13 cellular contexts compared by ENCODE assay signal in genomic region chr18:26228562-26229260, GRCh38. TPM values are rescaled to one million over a fixed set of nuclear protein-coding genes. Genes with fewer than 3 reads are reported as not detected.
A peak's percentile ranks its signal among the peaks of the same experiment; 100 is the strongest.
DNase-seq lines count a peak whose midpoint lies in the region; ATAC-seq and TF ChIP-seq lines count a peak whose summit lies in the region.
"Had no signal": no experiment of that assay in that cellular context is flagged by ENCODE, and none has a peak within 500 bp of the region (broad histone marks: within the 10 kb centered on the region; RNA-seq: fewer than 3 reads in every experiment).

No MANE protein-coding gene starts in this region.

- no peak for TF ChIP-seq POLR2A in heart left ventricle (IDR thresholded peaks at IDR 0.05)

- ATAC-seq in WTC11 (no peak), heart left ventricle (no peak), HG02571 (IDR thresholded peaks at IDR 0.05; ENCODE audit: unreplicated experiment) (no peak)
- ATAC-seq in naive thymus-derived CD4-positive, alpha-beta T cell = no peak

- no peaks in the 10 kb centered on the region for H3K9me3 Mint-ChIP-seq in T-helper 2 cell treated with Interferon-gamma antibody and Interleukin-4, amounts not matched to agents 5 μg/mL and 100 μg/mL, for 36 hours
- peaks cover 14% of the 10 kb centered on the region for H3K9me3 Mint-ChIP-seq in WTC11
- peaks cover 0 to 2% (median 0%) of the 10 kb centered on the region in 11 donors for H3K9me3 Mint-ChIP-seq in naive thymus-derived CD4-positive, alpha-beta T cell

- peaks cover 5 to 20% of the 10 kb centered on the region in 2 donors for H3K4me1 ChIP-seq in naive thymus-derived CD4-positive, alpha-beta T cell (ENCODE audit: control insufficient read depth in 2 of 2, insufficient read depth in 2 of 2, low read length in 2 of 2)
- peaks cover 0 to 20% (median 8%) of the 10 kb centered on the region in 12 donors for H3K4me1 ChIP-seq in heart left ventricle

- CTCF ChIA-PET in WTC11 (lab: Charles Lee) = no interaction called here
- CTCF ChIA-PET in naive thymus-derived CD4-positive, alpha-beta T cell (lab: Charles Lee) = no interaction called here

- POLR2A ChIA-PET in WTC11 (lab: Charles Lee) = no interaction called here
- POLR2A ChIA-PET in naive thymus-derived CD4-positive, alpha-beta T cell (lab: Charles Lee) = no interaction called here

- no peaks in the 10 kb centered on the region for H3K9me3 ChIP-seq in naive thymus-derived CD4-positive, alpha-beta T cell (ENCODE audit: control insufficient read depth in 2 of 3, low read length in 3 of 3)
- no peaks in the 10 kb centered on the region for H3K9me3 ChIP-seq in heart left ventricle

- peaks cover 0 to 9% (median 0%) of the 10 kb centered on the region in 3 experiments for H3K36me3 ChIP-seq in naive thymus-derived CD4-positive, alpha-beta T cell (ENCODE audit: control insufficient read depth in 2 of 3, insufficient read depth in 3 of 3, low read length in 3 of 3)
- H3K36me3 ChIP-seq in heart left ventricle = no peaks in the 10 kb centered on the region
- H3K36me3 ChIP-seq: brain microvascular endothelial cell had no signal

- H3K27me3 ChIP-seq in HL-60 (ENCODE audit: insufficient read depth, poor library complexity, severe bottlenecking) (no peaks in the 10 kb centered on the region), heart left ventricle (no peaks in the 10 kb centered on the region)
- no peaks in the 10 kb centered on the region for H3K27me3 ChIP-seq in naive thymus-derived CD4-positive, alpha-beta T cell (ENCODE audit: control insufficient read depth in 2 of 2, insufficient read depth in 2 of 2, low read length in 2 of 2)
- H3K27me3 ChIP-seq: brain microvascular endothelial cell had no signal

- DNase-seq in T-helper 2 cell treated with Interferon-gamma antibody and Interleukin-4, amounts not matched to agents 5 μg/mL and 100 μg/mL, for 36 hours (ENCODE audit: low spot score) = no peak
- no peak for DNase-seq in T-helper 2 cell
- DNase-seq in HL-60 (ENCODE audit: low read depth in 1 of 2, low spot score in 1 of 2) = peak in 1 of 2 experiments; percentile 17
- DNase-seq in WTC11 (ENCODE audit: low spot score) = no peak
- DNase-seq in naive thymus-derived CD4-positive, alpha-beta T cell = no peak
- DNase-seq in heart left ventricle = no peak
- no peak for DNase-seq in NCI-H510A treated with DMSO at 0.1 percent for 48 hours (lab: John Stamatoyannopoulos, UW)
- DNase-seq: brain microvascular endothelial cell; SHP77; stimulated activated CD4-positive, alpha-beta T cell treated with anti-CD3 and anti-CD28 coated beads, Interleukin-12 subunit alpha, Interleukin-12 subunit beta, amount 100 ng/mL, for 4 hours; stimulated activated CD8-positive, alpha-beta memory T cell treated with anti-CD3 and anti-CD28 coated beads, Interleukin-4, amount 100 ng/mL, for 48 hours had no signal

- H3K4me1 Mint-ChIP-seq in T-helper 2 cell treated with Interferon-gamma antibody and Interleukin-4, amounts not matched to agents 5 μg/mL and 100 μg/mL, for 36 hours (ENCODE audit: low read depth) = peaks cover 37% of the 10 kb centered on the region
- H3K4me1 Mint-ChIP-seq in WTC11 = peaks cover 52% of the 10 kb centered on the region
- H3K4me1 Mint-ChIP-seq in naive thymus-derived CD4-positive, alpha-beta T cell = peaks cover 25 to 68% (median 53%) of the 10 kb centered on the region in 7 donors

- 92 to 96% (median 95%) methylated on average over 6 of the region's 6 CpGs for WGBS in heart left ventricle, 4 donors

- H3K27ac ChIP-seq in HL-60 (replicated peaks) = peak overlapping the region; percentile 91
- no peak overlapping the region for H3K27ac ChIP-seq in naive thymus-derived CD4-positive, alpha-beta T cell (ENCODE audit: low read depth, low read length)
- H3K27ac ChIP-seq in heart left ventricle = no peak overlapping the region
- H3K27ac ChIP-seq: brain microvascular endothelial cell, GM23248 had no signal

- intact Hi-C loops in naive thymus-derived CD4-positive, alpha-beta T cell (cut with micrococcal nuclease) = loop anchor here in 1 of 2 donors (10.0 kb wide), 1 partner anchor 316 kb away; the partner anchor contains the start of gene KCTD1
- intact Hi-C loops in heart left ventricle (cut with DNase I) = loop anchor here in 5 of 10 donors (5.0 to 10.0 kb wide), 3 partner anchors 134 to 426 kb away; partner anchors contain the start of gene SS18 (in 3 of the 5)

- no peak for TF ChIP-seq CTCF in HL-60 (IDR thresholded peaks at IDR 0.05; ENCODE audit: insufficient read depth, low read length)
- TF ChIP-seq CTCF in WTC11 (IDR thresholded peaks at IDR 0.05) = no peak
- no peak for TF ChIP-seq CTCF in heart left ventricle (IDR thresholded peaks at IDR 0.05)

- H3K27me3 Mint-ChIP-seq in T-helper 2 cell treated with Interferon-gamma antibody and Interleukin-4, amounts not matched to agents 5 μg/mL and 100 μg/mL, for 36 hours (ENCODE audit: low read depth) = peaks cover 3% of the 10 kb centered on the region
- H3K27me3 Mint-ChIP-seq in WTC11 (ENCODE audit: low read depth) = peaks cover 3% of the 10 kb centered on the region; the same call in 1 of the 2 replicates
- peaks cover 0 to 2% (median 0%) of the 10 kb centered on the region in 5 donors for H3K27me3 Mint-ChIP-seq in naive thymus-derived CD4-positive, alpha-beta T cell

- H3K36me3 Mint-ChIP-seq in T-helper 2 cell treated with Interferon-gamma antibody and Interleukin-4, amounts not matched to agents 5 μg/mL and 100 μg/mL, for 36 hours (ENCODE audit: low read depth) = peaks cover 6% of the 10 kb centered on the region
- peaks cover 15% of the 10 kb centered on the region for H3K36me3 Mint-ChIP-seq in WTC11
- H3K36me3 Mint-ChIP-seq in naive thymus-derived CD4-positive, alpha-beta T cell = peaks cover 0 to 7% (median 3%) of the 10 kb centered on the region in 5 donors

- no peak overlapping the region for H3K27ac Mint-ChIP-seq in T-helper 2 cell treated with Interferon-gamma antibody and Interleukin-4, amounts not matched to agents 5 μg/mL and 100 μg/mL, for 36 hours
- H3K27ac Mint-ChIP-seq in WTC11 = no peak overlapping the region
- peak overlapping the region in 2 of 9 donors; percentile 48 to 93 for H3K27ac Mint-ChIP-seq in naive thymus-derived CD4-positive, alpha-beta T cell

- H3K4me3 ChIP-seq in HL-60 (replicated peaks; ENCODE audit: insufficient read depth, low read length) (peak overlapping the region; percentile 97), heart left ventricle (no peak overlapping the region)
- no peak overlapping the region for H3K4me3 ChIP-seq in naive thymus-derived CD4-positive, alpha-beta T cell (ENCODE audit: low read length)
- H3K4me3 ChIP-seq: GM23248 had no signal

- peak overlapping the region; percentile 94 for H3K4me3 Mint-ChIP-seq in T-helper 2 cell treated with Interferon-gamma antibody and Interleukin-4, amounts not matched to agents 5 μg/mL and 100 μg/mL, for 36 hours
- peak overlapping the region; percentile 88 for H3K4me3 Mint-ChIP-seq in WTC11
- H3K4me3 Mint-ChIP-seq in naive thymus-derived CD4-positive, alpha-beta T cell = peak overlapping the region; percentile 76 to 97 (median 94)

TF ChIP-seq in WTC11, 78 proteins besides CTCF, POLR2A, EP300 and RAD21:
- no peak for TF ChIP-seq ZSCAN18 (CRISPR knock-in tag; IDR thresholded peaks at IDR 0.05)
- no peak for TF ChIP-seq ATF2 (CRISPR knock-in tag; IDR thresholded peaks at IDR 0.05; ENCODE audit: borderline replicate concordance, low read depth)

RNA-seq across cellular contexts. Expression of gene TAF4B, which starts 2.5 kb away (rescaled TPM):
- total RNA-seq in WTC11 (2021) (13.3 to 15.2 TPM (median 13.8 TPM) in 3 replicates), heart left ventricle (1 to 10 TPM in 8 of 9 donors, under 1 TPM in 1; 0.76 to 3.6 (median 1.7) TPM)
- total RNA-seq in naive thymus-derived CD4-positive, alpha-beta T cell = 10 to 100 TPM; 12.0 to 15.7 (median 12.6) TPM
- polyA plus RNA-seq in naive thymus-derived CD4-positive, alpha-beta T cell = 10 to 100 TPM in 1 of 2 donors, 1 to 10 TPM in 1; 7.3 to 14.5 TPM
- polyA plus RNA-seq in heart left ventricle = 1 to 10 TPM in 1 of 2 donors, under 1 TPM in 1; 0.38 to 1.3 TPM
